ENCODE assay signal across 34 cellular contexts in genomic region chr5:41068169-41068568, GRCh38. TPM values are rescaled to one million over a fixed set of nuclear protein-coding genes. Genes with fewer than 3 reads are reported as not detected.
DNase-seq lines count a peak whose midpoint lies in the region; ATAC-seq, FAIRE-seq and TF ChIP-seq lines count a peak whose summit lies in the region.
"Had no signal": no experiment of that assay in that cellular context is flagged by ENCODE, and none has a peak within 500 bp of the region (broad histone marks: within the 10 kb centered on the region; RNA-seq: fewer than 3 reads in every experiment).

No MANE protein-coding gene starts in this region.

- H3K27ac Mint-ChIP-seq in stimulated activated naive B cell treated with anti-CD40 and anti-IgM and Interleukin-4, amounts not matched to agents 10 μg/mL and 1 μg/mL and 100 μg/mL, for 72 hours: no peak overlapping the region
- H3K27ac Mint-ChIP-seq: activated CD4-positive, alpha-beta memory T cell treated with anti-CD3 and anti-CD28 coated beads, Interleukin-2, amount 10 ng/mL, durations not matched to agents 7 days and 5 days; activated naive CD4-positive, alpha-beta T cell treated with anti-CD3 and anti-CD28 coated beads for 36 hours; H9; nephron progenitor cell had no signal

- peak in 1 of 2 donors; percentile 61 for ATAC-seq in right cardiac atrium
- ATAC-seq in stimulated activated naive B cell treated with anti-CD40 and anti-IgM and Interleukin-4, amounts not matched to agents 10 μg/mL and 1 μg/mL and 100 μg/mL, for 72 hours (replicated peaks): no peak
- ATAC-seq: GM12878 had no signal

- WGBS in right cardiac atrium: 63% methylated on average over 2 of the region's 2 CpGs

- peaks cover 2% of the 10 kb centered on the region for H3K4me1 ChIP-seq in right cardiac atrium (ENCODE audit: control insufficient read depth, insufficient read depth, low read length)
- H3K4me1 ChIP-seq: BLaER1, stomach had no signal

- no peaks in the 10 kb centered on the region for H3K27me3 ChIP-seq in right cardiac atrium (ENCODE audit: control insufficient read depth, insufficient read depth)
- H3K27me3 ChIP-seq: BLaER1, hepatocyte, stomach had no signal

- no peaks in the 10 kb centered on the region for H3K4me1 Mint-ChIP-seq in stimulated activated naive B cell treated with anti-CD40 and anti-IgM and Interleukin-4, amounts not matched to agents 10 μg/mL and 1 μg/mL and 100 μg/mL, for 72 hours
- H3K4me1 Mint-ChIP-seq: nephron progenitor cell had no signal

- H3K4me3 ChIP-seq in astrocyte of the cerebellum (ENCODE audit: low read depth, low read length) (no peak overlapping the region), right cardiac atrium (ENCODE audit: low read length) (no peak overlapping the region), coronary artery (no peak overlapping the region)
- H3K4me3 ChIP-seq: BLaER1, GM12878, hepatocyte, PC-9, stomach had no signal

- H3K9me3 ChIP-seq in right cardiac atrium (ENCODE audit: control insufficient read depth, low read length): no peaks in the 10 kb centered on the region
- H3K9me3 ChIP-seq: BLaER1, stomach had no signal

- intact Hi-C loops in right cardiac atrium (cut with DNase I): no loop called here

- H3K4me3 Mint-ChIP-seq in stimulated activated naive B cell treated with anti-CD40 and anti-IgM and Interleukin-4, amounts not matched to agents 10 μg/mL and 1 μg/mL and 100 μg/mL, for 72 hours: no peak overlapping the region
- H3K4me3 Mint-ChIP-seq: activated CD4-positive, alpha-beta memory T cell treated with anti-CD3 and anti-CD28 coated beads, Interleukin-2, amount 10 ng/mL, durations not matched to agents 7 days and 5 days; activated naive CD4-positive, alpha-beta T cell treated with anti-CD3 and anti-CD28 coated beads for 36 hours; H9; nephron progenitor cell had no signal

- peak overlapping the region; percentile 45 for H3K27ac ChIP-seq in right cardiac atrium (ENCODE audit: low read length)
- no peak overlapping the region for H3K27ac ChIP-seq in coronary artery
- H3K27ac ChIP-seq: BLaER1, hepatocyte, PC-9, stomach had no signal

- no peaks in the 10 kb centered on the region for H3K36me3 Mint-ChIP-seq in stimulated activated naive B cell treated with anti-CD40 and anti-IgM and Interleukin-4, amounts not matched to agents 10 μg/mL and 1 μg/mL and 100 μg/mL, for 72 hours

- in situ Hi-C loops in astrocyte of the cerebellum (cut with HindIII; ENCODE audit: low sequenced_read_pairs): no loop called here

- TF ChIP-seq CTCF in astrocyte of the cerebellum (IDR thresholded peaks at IDR 0.05; ENCODE audit: low read depth, low read length, missing control alignments) (no peak), coronary artery (IDR thresholded peaks at IDR 0.05) (no peak)

- no peaks in the 10 kb centered on the region for H3K27me3 Mint-ChIP-seq in stimulated activated naive B cell treated with anti-CD40 and anti-IgM and Interleukin-4, amounts not matched to agents 10 μg/mL and 1 μg/mL and 100 μg/mL, for 72 hours
- H3K27me3 Mint-ChIP-seq: activated CD4-positive, alpha-beta memory T cell treated with anti-CD3 and anti-CD28 coated beads, Interleukin-2, amount 10 ng/mL, durations not matched to agents 7 days and 5 days had no signal

- TF ChIP-seq POLR2A in H54 (IDR thresholded peaks at IDR 0.05; ENCODE audit: low read depth, low read length): no peak

- DNase-seq in NCI-H146 (lab: John Stamatoyannopoulos, UW) (peak; percentile 2), NCI-H146 treated with DMSO at 0.1 percent for 48 hours (lab: John Stamatoyannopoulos, UW; ENCODE audit: unreplicated experiment) (no peak), NCI-H1417 treated with DMSO at 0.1 percent for 48 hours (lab: John Stamatoyannopoulos, UW) (peak; percentile 7), astrocyte of the cerebellum (ENCODE audit: low read depth) (peak; percentile 27), right cardiac atrium (no peak), H54 (ENCODE audit: insufficient read length, low spot score) (no peak), coronary artery (ENCODE audit: low spot score) (no peak)
- no peak for DNase-seq in stimulated activated naive B cell treated with anti-CD40 and anti-IgM and Interleukin-4, amounts not matched to agents 10 μg/mL and 1 μg/mL and 100 μg/mL, for 72 hours
- DNase-seq: activated CD4-positive, alpha-beta memory T cell treated with anti-CD3 and anti-CD28 coated beads, Interleukin-2, amount 10 ng/mL, durations not matched to agents 7 days and 5 days; activated naive CD4-positive, alpha-beta T cell treated with anti-CD3 and anti-CD28 coated beads for 36 hours; activated T-cell treated with anti-CD3 and anti-CD28 coated beads, Interleukin-2, amount 50 U/mL, for 1 hour; anterior cingulate cortex; H9; mesendoderm; NCI-H187; NCI-H526 treated with DMSO at 0.1 percent for 48 hours; nephron progenitor cell; PC-9; stomach had no signal

- FAIRE-seq in H54 (lab: Jason Lieb, UNC): no peak
- FAIRE-seq: colon, D721Med, endometrium, GM12878, GM19239, islet of Langerhans had no signal

- H3K9me3 Mint-ChIP-seq in stimulated activated naive B cell treated with anti-CD40 and anti-IgM and Interleukin-4, amounts not matched to agents 10 μg/mL and 1 μg/mL and 100 μg/mL, for 72 hours: peaks cover 0 to 1% of the 10 kb centered on the region in 2 donors
- H3K9me3 Mint-ChIP-seq: activated CD4-positive, alpha-beta memory T cell treated with anti-CD3 and anti-CD28 coated beads, Interleukin-2, amount 10 ng/mL, durations not matched to agents 7 days and 5 days; activated naive CD4-positive, alpha-beta T cell treated with anti-CD3 and anti-CD28 coated beads for 36 hours; H9; nephron progenitor cell had no signal

RNA-seq across cellular contexts. Expression of gene MROH2B, which starts 3.0 kb away (rescaled TPM):
- total RNA-seq in right cardiac atrium: not detected
- not detected for polyA plus RNA-seq in right cardiac atrium
- total RNA-seq: A172; activated CD4-positive, alpha-beta memory T cell treated with anti-CD3 and anti-CD28 coated beads, Interleukin-2, amount 10 ng/mL, durations not matched to agents 7 days and 5 days; activated naive CD4-positive, alpha-beta T cell treated with anti-CD3 and anti-CD28 coated beads for 36 hours; fibroblast of villous mesenchyme; GM12878; H9; hepatocyte; PC-9; posterior vena cava; SK-MEL-5; skeletal muscle tissue; stomach; T-helper 2 cell treated with Interferon-gamma antibody and Interleukin-4, amounts not matched to agents 100 ng/mL and 5 ng/mL, for 36 hours; ureter had no signal
- polyA plus RNA-seq: GM12878, hepatocyte, stomach had no signal

Comparison
In these comparisons a context has a peak if more than half of its experiments do, and no peak if none do; other contexts are left out.
1. DNase-seq: peak in NCI-H146 (single experiment), NCI-H1417 treated with DMSO at 0.1 percent for 48 hours (single experiment) and astrocyte of the cerebellum (single experiment); none in NCI-H146 treated with DMSO at 0.1 percent for 48 hours (single experiment), right cardiac atrium (0 of 3), H54 (single experiment), stimulated activated naive B cell treated with anti-CD40 and anti-IgM and Interleukin-4, amounts not matched to agents 10 μg/mL and 1 μg/mL and 100 μg/mL, for 72 hours (single experiment) and coronary artery (single experiment).